In the genomic region with DNA sequence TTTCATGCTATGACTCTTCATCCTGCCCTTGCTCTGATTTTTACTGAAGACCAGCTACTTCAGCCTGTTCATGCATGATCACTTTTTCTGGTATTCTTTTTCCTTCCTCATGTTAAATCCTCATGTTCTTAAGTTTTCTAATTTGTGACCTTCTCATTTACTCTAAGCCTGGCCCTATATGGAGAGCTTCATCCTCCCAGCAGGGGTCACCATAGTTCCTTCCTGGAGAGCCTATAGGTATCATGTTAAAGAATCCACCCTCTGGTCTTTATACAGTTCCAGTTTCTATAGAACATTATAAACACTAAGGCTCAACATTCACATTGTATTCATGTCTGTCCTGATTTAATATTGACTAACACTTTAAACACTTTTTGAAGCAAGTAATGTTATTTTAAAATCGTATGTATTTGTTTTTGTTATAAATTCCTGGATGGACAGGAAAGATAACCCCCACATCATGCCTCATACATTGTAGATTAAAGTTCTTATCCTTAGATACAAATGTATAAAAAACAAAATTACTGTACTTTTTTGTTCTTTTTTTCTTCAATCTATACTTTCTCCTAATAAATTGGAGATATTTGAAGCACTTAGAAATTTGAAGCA, we compare ENCODE assay signal across 8 cellular contexts. TPM values are rescaled to one million over a fixed set of nuclear protein-coding genes. Genes with fewer than 3 reads are reported as not detected.
DNase-seq lines count a peak whose midpoint lies in the region; ATAC-seq and TF ChIP-seq lines count a peak whose summit lies in the region.

No MANE protein-coding gene starts in this region.

- H3K27ac Mint-ChIP-seq in T-helper 2 cell treated with Interferon-gamma antibody and Interleukin-4, amounts not matched to agents 5 μg/mL and 100 μg/mL, for 36 hours: no peak overlapping the region

- no peaks in the 10 kb centered on the region for H3K9me3 Mint-ChIP-seq in T-helper 2 cell treated with Interferon-gamma antibody and Interleukin-4, amounts not matched to agents 5 μg/mL and 100 μg/mL, for 36 hours

- H3K4me3 Mint-ChIP-seq in T-helper 2 cell treated with Interferon-gamma antibody and Interleukin-4, amounts not matched to agents 5 μg/mL and 100 μg/mL, for 36 hours: no peak overlapping the region

- H3K27ac ChIP-seq in 22Rv1 (no peak overlapping the region), left lung (no peak overlapping the region)

- no peaks in the 10 kb centered on the region for H3K4me1 Mint-ChIP-seq in T-helper 2 cell treated with Interferon-gamma antibody and Interleukin-4, amounts not matched to agents 5 μg/mL and 100 μg/mL, for 36 hours (ENCODE audit: low read depth)

- no peaks in the 10 kb centered on the region for H3K36me3 Mint-ChIP-seq in T-helper 2 cell treated with Interferon-gamma antibody and Interleukin-4, amounts not matched to agents 5 μg/mL and 100 μg/mL, for 36 hours (ENCODE audit: low read depth)

- no peak overlapping the region for H3K4me3 ChIP-seq in left lung

- H3K4me1 ChIP-seq in left lung: peaks cover 0 to 6% of the 10 kb centered on the region in 2 donors

- TF ChIP-seq CTCF in 22Rv1 (IDR thresholded peaks at IDR 0.05) (peak; percentile 93), GM12872 (IDR thresholded peaks at IDR 0.05; ENCODE audit: insufficient read depth, low read depth, low read length) (peak; percentile 76), left lung (IDR thresholded peaks at IDR 0.05) (peak; percentile 61 to 63)

- H3K27me3 Mint-ChIP-seq in T-helper 2 cell treated with Interferon-gamma antibody and Interleukin-4, amounts not matched to agents 5 μg/mL and 100 μg/mL, for 36 hours (ENCODE audit: low read depth): peaks cover 19% of the 10 kb centered on the region

- H3K36me3 ChIP-seq in left lung: no peaks in the 10 kb centered on the region

- intact Hi-C loops in left lung (cut with DNase I): loop anchor here in 1 of 2 donors (5.0 to 10.0 kb wide), 2 partner anchors 328 to 381 kb away; a partner anchor contains a TSS

- ATAC-seq in HG02610 (IDR thresholded peaks at IDR 0.05; ENCODE audit: unreplicated experiment) (peak; percentile 100), left lung (peak; percentile 93)

- DNase-seq in NCI-H1092 (lab: John Stamatoyannopoulos, UW): peak; percentile 33
- DNase-seq in T-helper 2 cell treated with Interferon-gamma antibody and Interleukin-4, amounts not matched to agents 5 μg/mL and 100 μg/mL, for 36 hours (ENCODE audit: low spot score): peak; percentile 44
- DNase-seq in central memory CD4-positive, alpha-beta T cell: peak; percentile 21
- DNase-seq in left lung: no peak
- DNase-seq in stimulated activated CD8-positive, alpha-beta memory T cell treated with anti-CD3 and anti-CD28 coated beads, Interleukin-12 subunit alpha, Interleukin-12 subunit beta, amount 100 ng/mL, for 1 hour (ENCODE audit: low read depth): peak; percentile 20

- no peaks in the 10 kb centered on the region for H3K27me3 ChIP-seq in left lung

- no peaks in the 10 kb centered on the region for H3K9me3 ChIP-seq in left lung

RNA-seq across cellular contexts. Expression of a gene that starts 53.8 kb away (rescaled TPM):
- total RNA-seq in left lung: 10 to 100 TPM; 33.9 to 42.7 TPM

Comparison
In these comparisons a context has a peak if more than half of its experiments do, and no peak if none do; other contexts are left out.
1. DNase-seq: peak in NCI-H1092 (single experiment), T-helper 2 cell treated with Interferon-gamma antibody and Interleukin-4, amounts not matched to agents 5 μg/mL and 100 μg/mL, for 36 hours (single experiment), central memory CD4-positive, alpha-beta T cell (single experiment) and stimulated activated CD8-positive, alpha-beta memory T cell treated with anti-CD3 and anti-CD28 coated beads, Interleukin-12 subunit alpha, Interleukin-12 subunit beta, amount 100 ng/mL, for 1 hour (single experiment); none in left lung (0 of 2).
2. Peak in every context shown above with its lines, with median percentiles within 50 percentile points of each other: CTCF ChIP-seq.